1 cellular context compared by ENCODE assay signal in the genomic region with DNA sequence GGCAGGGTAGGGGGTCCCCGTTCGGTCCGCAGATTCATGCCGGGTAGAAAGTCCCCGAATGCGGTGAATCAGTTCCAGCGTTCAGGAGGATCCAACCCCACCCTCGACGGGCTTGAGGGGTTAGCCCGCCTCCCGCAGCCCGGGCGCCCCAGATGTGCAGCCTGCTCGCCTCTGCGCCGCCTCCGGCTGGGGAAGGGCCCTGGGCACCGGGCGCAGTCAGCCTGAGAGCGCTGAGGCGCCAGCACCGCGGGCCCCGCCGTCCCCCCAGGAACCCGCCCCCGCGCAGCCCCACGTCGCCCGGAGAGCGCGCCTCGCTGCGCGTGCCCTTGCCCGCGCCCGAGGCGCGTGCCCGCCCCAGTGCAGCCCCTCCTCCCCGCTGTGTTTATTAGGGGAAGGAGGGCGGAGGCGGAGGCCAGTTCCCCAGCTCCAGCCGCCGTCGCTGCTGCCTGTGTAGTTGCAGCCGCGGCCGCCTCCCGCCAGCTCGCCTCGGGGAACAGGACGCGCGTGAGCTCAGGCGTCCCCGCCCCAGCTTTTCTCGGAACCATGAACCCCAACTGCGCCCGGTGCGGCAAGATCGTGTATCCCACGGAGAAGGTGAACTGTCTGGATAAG.
A peak's percentile ranks its signal among the peaks of the same experiment; 100 is the strongest.
TF ChIP-seq lines count a peak whose summit lies in the region.

A gene with protein sequence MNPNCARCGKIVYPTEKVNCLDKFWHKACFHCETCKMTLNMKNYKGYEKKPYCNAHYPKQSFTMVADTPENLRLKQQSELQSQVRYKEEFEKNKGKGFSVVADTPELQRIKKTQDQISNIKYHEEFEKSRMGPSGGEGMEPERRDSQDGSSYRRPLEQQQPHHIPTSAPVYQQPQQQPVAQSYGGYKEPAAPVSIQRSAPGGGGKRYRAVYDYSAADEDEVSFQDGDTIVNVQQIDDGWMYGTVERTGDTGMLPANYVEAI (plus strand): TSS at position 412 of the 612 bp plus-strand sequence. CDS start 132 bp downstream, at position 544.

TF ChIP-seq in HEK293, 187 proteins besides CTCF, POLR2A, EP300 and RAD21 (continued from another document):
- TF ChIP-seq ZNF843 (tag by site-specific recombination; IDR thresholded peaks at IDR 0.05) (0 out of 2 replicates have a peak, but pooled peaks have one; percentile 28), ZNF561 (tag by site-specific recombination; IDR thresholded peaks at IDR 0.05; ENCODE audit: borderline replicate concordance) (peak; percentile 52; the same call in 1 of the 2 replicates), ZNF341 (tag by site-specific recombination; IDR thresholded peaks at IDR 0.05; ENCODE audit: low read depth) (peak; percentile 52), ZBTB17 (tag by site-specific recombination; IDR thresholded peaks at IDR 0.05) (peak; percentile 52), GLIS2 (tag by site-specific recombination; IDR thresholded peaks at IDR 0.05) (peak; percentile 41; the same call in 1 of the 2 replicates), ZNF146 (tag by site-specific recombination; IDR thresholded peaks at IDR 0.05) (no peak), GLIS1 (tag by site-specific recombination; IDR thresholded peaks at IDR 0.05) (peak; percentile 28; the same call in 1 of the 2 replicates), ZNF48 (tag by site-specific recombination; IDR thresholded peaks at IDR 0.05) (no peak), ZNF596 (tag by site-specific recombination; IDR thresholded peaks at IDR 0.05) (peak; percentile 57), ZNF394 (tag by site-specific recombination; IDR thresholded peaks at IDR 0.05; ENCODE audit: borderline replicate concordance) (no peak)
- TF ChIP-seq, protein P1, sequence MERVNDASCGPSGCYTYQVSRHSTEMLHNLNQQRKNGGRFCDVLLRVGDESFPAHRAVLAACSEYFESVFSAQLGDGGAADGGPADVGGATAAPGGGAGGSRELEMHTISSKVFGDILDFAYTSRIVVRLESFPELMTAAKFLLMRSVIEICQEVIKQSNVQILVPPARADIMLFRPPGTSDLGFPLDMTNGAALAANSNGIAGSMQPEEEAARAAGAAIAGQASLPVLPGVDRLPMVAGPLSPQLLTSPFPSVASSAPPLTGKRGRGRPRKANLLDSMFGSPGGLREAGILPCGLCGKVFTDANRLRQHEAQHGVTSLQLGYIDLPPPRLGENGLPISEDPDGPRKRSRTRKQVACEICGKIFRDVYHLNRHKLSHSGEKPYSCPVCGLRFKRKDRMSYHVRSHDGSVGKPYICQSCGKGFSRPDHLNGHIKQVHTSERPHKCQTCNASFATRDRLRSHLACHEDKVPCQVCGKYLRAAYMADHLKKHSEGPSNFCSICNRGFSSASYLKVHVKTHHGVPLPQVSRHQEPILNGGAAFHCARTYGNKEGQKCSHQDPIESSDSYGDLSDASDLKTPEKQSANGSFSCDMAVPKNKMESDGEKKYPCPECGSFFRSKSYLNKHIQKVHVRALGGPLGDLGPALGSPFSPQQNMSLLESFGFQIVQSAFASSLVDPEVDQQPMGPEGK (tag by site-specific recombination; IDR thresholded peaks at IDR 0.05): peak; percentile 26
- TF ChIP-seq, protein P2, sequence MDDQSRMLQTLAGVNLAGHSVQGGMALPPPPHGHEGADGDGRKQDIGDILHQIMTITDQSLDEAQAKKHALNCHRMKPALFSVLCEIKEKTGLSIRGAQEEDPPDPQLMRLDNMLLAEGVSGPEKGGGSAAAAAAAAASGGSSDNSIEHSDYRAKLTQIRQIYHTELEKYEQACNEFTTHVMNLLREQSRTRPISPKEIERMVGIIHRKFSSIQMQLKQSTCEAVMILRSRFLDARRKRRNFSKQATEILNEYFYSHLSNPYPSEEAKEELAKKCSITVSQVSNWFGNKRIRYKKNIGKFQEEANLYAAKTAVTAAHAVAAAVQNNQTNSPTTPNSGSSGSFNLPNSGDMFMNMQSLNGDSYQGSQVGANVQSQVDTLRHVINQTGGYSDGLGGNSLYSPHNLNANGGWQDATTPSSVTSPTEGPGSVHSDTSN (CRISPR knock-in tag; IDR thresholded peaks at IDR 0.05): peak; percentile 68
- TF ChIP-seq, protein P3, sequence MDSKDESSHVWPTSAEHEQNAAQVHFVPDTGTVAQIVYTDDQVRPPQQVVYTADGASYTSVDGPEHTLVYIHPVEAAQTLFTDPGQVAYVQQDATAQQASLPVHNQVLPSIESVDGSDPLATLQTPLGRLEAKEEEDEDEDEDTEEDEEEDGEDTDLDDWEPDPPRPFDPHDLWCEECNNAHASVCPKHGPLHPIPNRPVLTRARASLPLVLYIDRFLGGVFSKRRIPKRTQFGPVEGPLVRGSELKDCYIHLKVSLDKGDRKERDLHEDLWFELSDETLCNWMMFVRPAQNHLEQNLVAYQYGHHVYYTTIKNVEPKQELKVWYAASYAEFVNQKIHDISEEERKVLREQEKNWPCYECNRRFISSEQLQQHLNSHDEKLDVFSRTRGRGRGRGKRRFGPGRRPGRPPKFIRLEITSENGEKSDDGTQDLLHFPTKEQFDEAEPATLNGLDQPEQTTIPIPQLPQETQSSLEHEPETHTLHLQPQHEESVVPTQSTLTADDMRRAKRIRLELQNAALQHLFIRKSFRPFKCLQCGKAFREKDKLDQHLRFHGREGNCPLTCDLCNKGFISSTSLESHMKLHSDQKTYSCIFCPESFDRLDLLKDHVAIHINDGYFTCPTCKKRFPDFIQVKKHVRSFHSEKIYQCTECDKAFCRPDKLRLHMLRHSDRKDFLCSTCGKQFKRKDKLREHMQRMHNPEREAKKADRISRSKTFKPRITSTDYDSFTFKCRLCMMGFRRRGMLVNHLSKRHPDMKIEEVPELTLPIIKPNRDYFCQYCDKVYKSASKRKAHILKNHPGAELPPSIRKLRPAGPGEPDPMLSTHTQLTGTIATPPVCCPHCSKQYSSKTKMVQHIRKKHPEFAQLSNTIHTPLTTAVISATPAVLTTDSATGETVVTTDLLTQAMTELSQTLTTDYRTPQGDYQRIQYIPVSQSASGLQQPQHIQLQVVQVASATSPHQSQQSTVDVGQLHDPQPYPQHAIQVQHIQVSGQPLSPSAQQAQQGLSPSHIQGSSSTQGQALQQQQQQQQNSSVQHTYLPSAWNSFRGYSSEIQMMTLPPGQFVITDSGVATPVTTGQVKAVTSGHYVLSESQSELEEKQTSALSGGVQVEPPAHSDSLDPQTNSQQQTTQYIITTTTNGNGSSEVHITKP (tag by site-specific recombination; IDR thresholded peaks at IDR 0.05): 0 out of 2 replicates have a peak, but pooled peaks have one; percentile 16
